In genomic region chr19:39145180-39145953, GRCh38 we compare ENCODE assay signal across 1 cellular context.
A peak's percentile ranks its signal among the peaks of the same experiment; 100 is the strongest.
TF ChIP-seq lines count a peak whose summit lies in the region.

No MANE protein-coding gene starts in this region.

TF ChIP-seq in HepG2, 621 proteins besides CTCF, POLR2A, EP300 and RAD21 (continued from another document and continues in another):
- TF ChIP-seq, protein P1, sequence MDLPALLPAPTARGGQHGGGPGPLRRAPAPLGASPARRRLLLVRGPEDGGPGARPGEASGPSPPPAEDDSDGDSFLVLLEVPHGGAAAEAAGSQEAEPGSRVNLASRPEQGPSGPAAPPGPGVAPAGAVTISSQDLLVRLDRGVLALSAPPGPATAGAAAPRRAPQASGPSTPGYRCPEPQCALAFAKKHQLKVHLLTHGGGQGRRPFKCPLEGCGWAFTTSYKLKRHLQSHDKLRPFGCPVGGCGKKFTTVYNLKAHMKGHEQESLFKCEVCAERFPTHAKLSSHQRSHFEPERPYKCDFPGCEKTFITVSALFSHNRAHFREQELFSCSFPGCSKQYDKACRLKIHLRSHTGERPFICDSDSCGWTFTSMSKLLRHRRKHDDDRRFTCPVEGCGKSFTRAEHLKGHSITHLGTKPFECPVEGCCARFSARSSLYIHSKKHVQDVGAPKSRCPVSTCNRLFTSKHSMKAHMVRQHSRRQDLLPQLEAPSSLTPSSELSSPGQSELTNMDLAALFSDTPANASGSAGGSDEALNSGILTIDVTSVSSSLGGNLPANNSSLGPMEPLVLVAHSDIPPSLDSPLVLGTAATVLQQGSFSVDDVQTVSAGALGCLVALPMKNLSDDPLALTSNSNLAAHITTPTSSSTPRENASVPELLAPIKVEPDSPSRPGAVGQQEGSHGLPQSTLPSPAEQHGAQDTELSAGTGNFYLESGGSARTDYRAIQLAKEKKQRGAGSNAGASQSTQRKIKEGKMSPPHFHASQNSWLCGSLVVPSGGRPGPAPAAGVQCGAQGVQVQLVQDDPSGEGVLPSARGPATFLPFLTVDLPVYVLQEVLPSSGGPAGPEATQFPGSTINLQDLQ (CRISPR knock-in tag; IDR thresholded peaks at IDR 0.05): no peak
- TF ChIP-seq ZNF280D (CRISPR knock-in tag; IDR thresholded peaks at IDR 0.05): no peak
- TF ChIP-seq, protein P2, sequence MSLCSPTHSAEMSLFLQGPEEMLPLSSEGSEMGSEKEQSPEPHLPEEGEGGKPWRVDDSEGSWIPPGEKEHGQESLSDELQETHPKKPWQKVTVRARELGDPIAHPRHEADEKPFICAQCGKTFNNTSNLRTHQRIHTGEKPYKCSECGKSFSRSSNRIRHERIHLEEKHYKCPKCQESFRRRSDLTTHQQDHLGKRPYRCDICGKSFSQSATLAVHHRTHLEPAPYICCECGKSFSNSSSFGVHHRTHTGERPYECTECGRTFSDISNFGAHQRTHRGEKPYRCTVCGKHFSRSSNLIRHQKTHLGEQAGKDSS (CRISPR knock-in tag; IDR thresholded peaks at IDR 0.05; ENCODE audit: borderline replicate concordance, low read depth): no peak
- no peak for TF ChIP-seq TOPORS (CRISPR knock-in tag; IDR thresholded peaks at IDR 0.05)
- TF ChIP-seq CEBPG (CRISPR knock-in tag; IDR thresholded peaks at IDR 0.05): no peak
- TF ChIP-seq ZBTB3 (CRISPR knock-in tag; IDR thresholded peaks at IDR 0.05; ENCODE audit: borderline replicate concordance, low read depth): no peak
- no peak for TF ChIP-seq ZNF460 (CRISPR knock-in tag; IDR thresholded peaks at IDR 0.05; ENCODE audit: borderline replicate concordance)
- TF ChIP-seq ZNF7 (CRISPR knock-in tag; IDR thresholded peaks at IDR 0.05): no peak
- no peak for TF ChIP-seq ADNP (CRISPR knock-in tag; IDR thresholded peaks at IDR 0.05)
- TF ChIP-seq ZNF549 (CRISPR knock-in tag; IDR thresholded peaks at IDR 0.05): no peak
- no peak for TF ChIP-seq CENPT (CRISPR knock-in tag; IDR thresholded peaks at IDR 0.05; ENCODE audit: low read depth)
- peak; percentile 59 for TF ChIP-seq POLR2AphosphoS5 (IDR thresholded peaks at IDR 0.05; ENCODE audit: low read depth, low read length)
- TF ChIP-seq, protein P3, sequence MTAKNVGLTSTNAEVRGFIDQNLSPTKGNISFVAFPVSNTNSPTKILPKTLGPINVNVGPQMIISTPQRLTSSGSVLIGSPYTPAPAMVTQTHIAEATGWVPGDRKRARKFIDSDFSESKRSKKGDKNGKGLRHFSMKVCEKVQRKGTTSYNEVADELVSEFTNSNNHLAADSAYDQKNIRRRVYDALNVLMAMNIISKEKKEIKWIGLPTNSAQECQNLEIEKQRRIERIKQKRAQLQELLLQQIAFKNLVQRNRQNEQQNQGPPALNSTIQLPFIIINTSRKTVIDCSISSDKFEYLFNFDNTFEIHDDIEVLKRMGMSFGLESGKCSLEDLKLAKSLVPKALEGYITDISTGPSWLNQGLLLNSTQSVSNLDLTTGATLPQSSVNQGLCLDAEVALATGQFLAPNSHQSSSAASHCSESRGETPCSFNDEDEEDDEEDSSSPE (CRISPR knock-in tag; IDR thresholded peaks at IDR 0.05): 0 out of 2 replicates have a peak, but pooled peaks have one; percentile 42
- TF ChIP-seq, protein P4, sequence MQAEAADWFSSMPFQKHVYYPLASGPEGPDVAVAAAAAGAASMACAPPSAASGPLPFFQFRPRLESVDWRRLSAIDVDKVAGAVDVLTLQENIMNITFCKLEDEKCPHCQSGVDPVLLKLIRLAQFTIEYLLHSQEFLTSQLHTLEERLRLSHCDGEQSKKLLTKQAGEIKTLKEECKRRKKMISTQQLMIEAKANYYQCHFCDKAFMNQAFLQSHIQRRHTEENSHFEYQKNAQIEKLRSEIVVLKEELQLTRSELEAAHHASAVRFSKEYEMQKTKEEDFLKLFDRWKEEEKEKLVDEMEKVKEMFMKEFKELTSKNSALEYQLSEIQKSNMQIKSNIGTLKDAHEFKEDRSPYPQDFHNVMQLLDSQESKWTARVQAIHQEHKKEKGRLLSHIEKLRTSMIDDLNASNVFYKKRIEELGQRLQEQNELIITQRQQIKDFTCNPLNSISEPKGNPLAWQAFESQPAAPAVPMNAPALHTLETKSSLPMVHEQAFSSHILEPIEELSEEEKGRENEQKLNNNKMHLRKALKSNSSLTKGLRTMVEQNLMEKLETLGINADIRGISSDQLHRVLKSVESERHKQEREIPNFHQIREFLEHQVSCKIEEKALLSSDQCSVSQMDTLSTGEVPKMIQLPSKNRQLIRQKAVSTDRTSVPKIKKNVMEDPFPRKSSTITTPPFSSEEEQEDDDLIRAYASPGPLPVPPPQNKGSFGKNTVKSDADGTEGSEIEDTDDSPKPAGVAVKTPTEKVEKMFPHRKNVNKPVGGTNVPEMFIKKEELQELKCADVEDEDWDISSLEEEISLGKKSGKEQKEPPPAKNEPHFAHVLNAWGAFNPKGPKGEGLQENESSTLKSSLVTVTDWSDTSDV (CRISPR knock-in tag; IDR thresholded peaks at IDR 0.05): no peak
- TF ChIP-seq ZNF547 (CRISPR knock-in tag; IDR thresholded peaks at IDR 0.05): no peak
- TF ChIP-seq NCOA1 (CRISPR knock-in tag; IDR thresholded peaks at IDR 0.05): 0 out of 2 replicates have a peak, but pooled peaks have one; percentile 7
- no peak for TF ChIP-seq NFE2L1 (CRISPR knock-in tag; IDR thresholded peaks at IDR 0.05; ENCODE audit: borderline replicate concordance)
- TF ChIP-seq HOXA9 (CRISPR knock-in tag; IDR thresholded peaks at IDR 0.05; ENCODE audit: borderline replicate concordance): no peak
- TF ChIP-seq ZNF83 (CRISPR knock-in tag; IDR thresholded peaks at IDR 0.05; ENCODE audit: borderline replicate concordance): no peak
- TF ChIP-seq ZNF101 (CRISPR knock-in tag; IDR thresholded peaks at IDR 0.05; ENCODE audit: borderline replicate concordance, low read depth): no peak
- TF ChIP-seq, protein P5, sequence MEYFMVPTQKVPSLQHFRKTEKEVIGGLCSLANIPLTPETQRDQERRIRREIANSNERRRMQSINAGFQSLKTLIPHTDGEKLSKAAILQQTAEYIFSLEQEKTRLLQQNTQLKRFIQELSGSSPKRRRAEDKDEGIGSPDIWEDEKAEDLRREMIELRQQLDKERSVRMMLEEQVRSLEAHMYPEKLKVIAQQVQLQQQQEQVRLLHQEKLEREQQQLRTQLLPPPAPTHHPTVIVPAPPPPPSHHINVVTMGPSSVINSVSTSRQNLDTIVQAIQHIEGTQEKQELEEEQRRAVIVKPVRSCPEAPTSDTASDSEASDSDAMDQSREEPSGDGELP (IDR thresholded peaks at IDR 0.05; ENCODE audit: borderline replicate concordance, low read depth): peak; percentile 96
- TF ChIP-seq SMC3 (IDR thresholded peaks at IDR 0.05; ENCODE audit: low read length): peak; percentile 1; the same call in 1 of the 2 replicates
- TF ChIP-seq HNRNPL (IDR thresholded peaks at IDR 0.05; ENCODE audit: low read depth, low read length): peak; percentile 97
- TF ChIP-seq MED13 (CRISPR knock-in tag; IDR thresholded peaks at IDR 0.05): no peak
- no peak for TF ChIP-seq FOXO1 (CRISPR knock-in tag; IDR thresholded peaks at IDR 0.05)
- no peak for TF ChIP-seq ZNF552 (CRISPR knock-in tag; IDR thresholded peaks at IDR 0.05; ENCODE audit: borderline replicate concordance)
- TF ChIP-seq ZNF501 (CRISPR knock-in tag; IDR thresholded peaks at IDR 0.05): peak; percentile 49; the same call in 1 of the 2 replicates
- TF ChIP-seq ZSCAN12 (CRISPR knock-in tag; IDR thresholded peaks at IDR 0.05): no peak
- peak; percentile 60; the same call in 1 of the 2 replicates for TF ChIP-seq ZMYM3 (CRISPR knock-in tag; IDR thresholded peaks at IDR 0.05)
- TF ChIP-seq ERF (CRISPR knock-in tag; IDR thresholded peaks at IDR 0.05): no peak
- no peak for TF ChIP-seq ZNF34 (CRISPR knock-in tag; IDR thresholded peaks at IDR 0.05; ENCODE audit: borderline replicate concordance)
- no peak for TF ChIP-seq ZSCAN29 (CRISPR knock-in tag; conservative IDR thresholded peaks at IDR 0.05)
- no peak for TF ChIP-seq SETDB1 (CRISPR knock-in tag; IDR thresholded peaks at IDR 0.05; ENCODE audit: borderline replicate concordance)
- TF ChIP-seq, protein P6, sequence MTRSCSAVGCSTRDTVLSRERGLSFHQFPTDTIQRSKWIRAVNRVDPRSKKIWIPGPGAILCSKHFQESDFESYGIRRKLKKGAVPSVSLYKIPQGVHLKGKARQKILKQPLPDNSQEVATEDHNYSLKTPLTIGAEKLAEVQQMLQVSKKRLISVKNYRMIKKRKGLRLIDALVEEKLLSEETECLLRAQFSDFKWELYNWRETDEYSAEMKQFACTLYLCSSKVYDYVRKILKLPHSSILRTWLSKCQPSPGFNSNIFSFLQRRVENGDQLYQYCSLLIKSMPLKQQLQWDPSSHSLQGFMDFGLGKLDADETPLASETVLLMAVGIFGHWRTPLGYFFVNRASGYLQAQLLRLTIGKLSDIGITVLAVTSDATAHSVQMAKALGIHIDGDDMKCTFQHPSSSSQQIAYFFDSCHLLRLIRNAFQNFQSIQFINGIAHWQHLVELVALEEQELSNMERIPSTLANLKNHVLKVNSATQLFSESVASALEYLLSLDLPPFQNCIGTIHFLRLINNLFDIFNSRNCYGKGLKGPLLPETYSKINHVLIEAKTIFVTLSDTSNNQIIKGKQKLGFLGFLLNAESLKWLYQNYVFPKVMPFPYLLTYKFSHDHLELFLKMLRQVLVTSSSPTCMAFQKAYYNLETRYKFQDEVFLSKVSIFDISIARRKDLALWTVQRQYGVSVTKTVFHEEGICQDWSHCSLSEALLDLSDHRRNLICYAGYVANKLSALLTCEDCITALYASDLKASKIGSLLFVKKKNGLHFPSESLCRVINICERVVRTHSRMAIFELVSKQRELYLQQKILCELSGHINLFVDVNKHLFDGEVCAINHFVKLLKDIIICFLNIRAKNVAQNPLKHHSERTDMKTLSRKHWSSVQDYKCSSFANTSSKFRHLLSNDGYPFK (CRISPR knock-in tag; IDR thresholded peaks at IDR 0.05; ENCODE audit: borderline replicate concordance): no peak
- no peak for TF ChIP-seq EEA1 (CRISPR knock-in tag; IDR thresholded peaks at IDR 0.05; ENCODE audit: borderline replicate concordance)
- TF ChIP-seq GFI1 (CRISPR knock-in tag; IDR thresholded peaks at IDR 0.05; ENCODE audit: borderline replicate concordance): no peak; the same call in 1 of the 2 replicates
- TF ChIP-seq HMGA1 (CRISPR knock-in tag; conservative IDR thresholded peaks at IDR 0.05): no peak
- TF ChIP-seq NFYC (CRISPR knock-in tag; IDR thresholded peaks at IDR 0.05): no peak
- peak; percentile 88 for TF ChIP-seq HNF4A (CRISPR knock-in tag; IDR thresholded peaks at IDR 0.05)
- peak; percentile 51; the same call in 1 of the 2 replicates for TF ChIP-seq HDAC2 (CRISPR knock-in tag; IDR thresholded peaks at IDR 0.05)
- TF ChIP-seq, protein P7, sequence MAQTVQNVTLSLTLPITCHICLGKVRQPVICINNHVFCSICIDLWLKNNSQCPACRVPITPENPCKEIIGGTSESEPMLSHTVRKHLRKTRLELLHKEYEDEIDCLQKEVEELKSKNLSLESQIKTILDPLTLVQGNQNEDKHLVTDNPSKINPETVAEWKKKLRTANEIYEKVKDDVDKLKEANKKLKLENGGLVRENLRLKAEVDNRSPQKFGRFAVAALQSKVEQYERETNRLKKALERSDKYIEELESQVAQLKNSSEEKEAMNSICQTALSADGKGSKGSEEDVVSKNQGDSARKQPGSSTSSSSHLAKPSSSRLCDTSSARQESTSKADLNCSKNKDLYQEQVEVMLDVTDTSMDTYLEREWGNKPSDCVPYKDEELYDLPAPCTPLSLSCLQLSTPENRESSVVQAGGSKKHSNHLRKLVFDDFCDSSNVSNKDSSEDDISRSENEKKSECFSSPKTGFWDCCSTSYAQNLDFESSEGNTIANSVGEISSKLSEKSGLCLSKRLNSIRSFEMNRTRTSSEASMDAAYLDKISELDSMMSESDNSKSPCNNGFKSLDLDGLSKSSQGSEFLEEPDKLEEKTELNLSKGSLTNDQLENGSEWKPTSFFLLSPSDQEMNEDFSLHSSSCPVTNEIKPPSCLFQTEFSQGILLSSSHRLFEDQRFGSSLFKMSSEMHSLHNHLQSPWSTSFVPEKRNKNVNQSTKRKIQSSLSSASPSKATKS (CRISPR knock-in tag; IDR thresholded peaks at IDR 0.05): no peak
- no peak for TF ChIP-seq HNRNPK (IDR thresholded peaks at IDR 0.05; ENCODE audit: low read depth, low read length, poor library complexity, severe bottlenecking)
- TF ChIP-seq ZNF776 (CRISPR knock-in tag; IDR thresholded peaks at IDR 0.05): no peak
- no peak for TF ChIP-seq SOX6 (IDR thresholded peaks at IDR 0.05)
- peak; percentile 74 for TF ChIP-seq SOX6 (CRISPR knock-in tag; IDR thresholded peaks at IDR 0.05)
- no peak for TF ChIP-seq ZBTB21 (CRISPR knock-in tag; IDR thresholded peaks at IDR 0.05)
- no peak for TF ChIP-seq TBL1XR1 (IDR thresholded peaks at IDR 0.05; ENCODE audit: borderline replicate concordance, low read length, partially characterized antibody)
- no peak for TF ChIP-seq RNF2 (conservative IDR thresholded peaks at IDR 0.05; ENCODE audit: low read depth)
